ENCODE assay signal across 33 cellular contexts in the genomic region with DNA sequence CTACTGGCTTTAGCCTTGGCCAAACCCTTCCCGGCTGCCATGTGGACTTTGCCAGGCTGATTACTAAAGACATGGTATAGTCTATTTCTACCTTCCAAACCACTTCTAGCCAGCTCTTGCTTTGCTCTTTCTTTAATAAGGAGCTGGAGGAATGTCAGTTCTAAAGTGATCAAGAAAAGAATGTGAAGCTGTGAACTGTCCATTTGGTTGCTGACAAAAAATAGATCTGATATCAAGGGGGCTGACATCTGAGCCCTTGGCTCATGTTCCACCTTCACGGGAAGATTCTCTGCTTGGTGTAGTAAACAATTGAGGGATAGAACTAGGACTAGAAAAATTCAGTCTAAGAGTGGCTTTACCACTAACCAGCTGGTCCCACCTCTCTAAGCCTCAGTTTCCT. TPM values are rescaled to one million over a fixed set of nuclear protein-coding genes. Genes with fewer than 3 reads are reported as not detected.
"Had no signal": no experiment of that assay in that cellular context is flagged by ENCODE, and none has a peak within 500 bp of the region (broad histone marks: within the 10 kb centered on the region; RNA-seq: fewer than 3 reads in every experiment).

No MANE protein-coding gene starts in this region.

- H3K9me3 ChIP-seq: adrenal gland, body of pancreas, esophagus squamous epithelium had no signal

- H3K4me3 Mint-ChIP-seq: activated B cell treated with CpG ODN at 0.5 μM for 24 hours; activated CD4-positive, alpha-beta memory T cell treated with anti-CD3 and anti-CD28 coated beads for 36 hours; activated CD8-positive, alpha-beta memory T cell treated with anti-CD3 and anti-CD28 coated beads, Interleukin-2, amount 10 ng/mL, durations not matched to agents 7 days and 5 days; activated CD8-positive, alpha-beta T cell treated with anti-CD3 and anti-CD28 coated beads, Interleukin-2, amount 10 ng/mL, durations not matched to agents 7 days and 5 days; activated naive CD4-positive, alpha-beta T cell treated with anti-CD3 and anti-CD28 coated beads for 36 hours; activated naive CD4-positive, alpha-beta T cell treated with anti-CD3 and anti-CD28 coated beads, Interleukin-2, amount 50 U/mL, for 24 hours; activated naive CD8-positive, alpha-beta T cell treated with anti-CD3 and anti-CD28 coated beads for 36 hours; activated naive CD8-positive, alpha-beta T cell treated with anti-CD3 and anti-CD28 coated beads, Interleukin-2, amount 50 U/mL, for 24 hours; activated T-helper 1 cell treated with anti-CD3 and anti-CD28 coated beads, Interleukin-12 subunit alpha, Interleukin-12 subunit beta, Interleukin-2, Interleukin-4 antibody, amounts not matched to agents 30 ng/mL and 10 ng/mL and 1 ng/mL, durations not matched to agents 14 hours and 24 hours and 36 hours; effector memory CD8-positive, alpha-beta T cell; T-helper 17 cell; T-helper 2 cell treated with Interferon-gamma antibody and Interleukin-4, amounts not matched to agents 5 μg/mL and 100 μg/mL, for 36 hours had no signal

- H3K36me3 ChIP-seq: adrenal gland, esophagus squamous epithelium, WERI-Rb-1 had no signal

- DNase-seq: activated B cell treated with CpG ODN at 0.5 μM for 24 hours; activated CD4-positive, alpha-beta memory T cell treated with anti-CD3 and anti-CD28 coated beads for 36 hours; activated CD4-positive, alpha-beta T cell treated with anti-CD3 and anti-CD28 coated beads for 48 hours; activated CD4-positive, alpha-beta T cell treated with anti-CD3 and anti-CD28 coated beads, Interleukin-2, amount 50 U/mL, for 1 hour; activated CD8-positive, alpha-beta memory T cell treated with anti-CD3 and anti-CD28 coated beads, Interleukin-2, amount 10 ng/mL, durations not matched to agents 7 days and 5 days; activated CD8-positive, alpha-beta memory T cell treated with anti-CD3 and anti-CD28 coated beads, Interleukin-2, amount 50 U/mL, for 4 hours; activated CD8-positive, alpha-beta T cell treated with anti-CD3 and anti-CD28 coated beads, Interleukin-2, amount 10 ng/mL, durations not matched to agents 7 days and 5 days; activated effector memory CD4-positive, alpha-beta T cell treated with anti-CD3 and anti-CD28 coated beads, Interleukin-2, amount 50 U/mL, for 16 hours; activated naive CD4-positive, alpha-beta T cell treated with anti-CD3 and anti-CD28 coated beads for 36 hours; activated naive CD8-positive, alpha-beta T cell treated with anti-CD3 and anti-CD28 coated beads for 36 hours; activated naive CD8-positive, alpha-beta T cell treated with anti-CD3 and anti-CD28 coated beads, Interleukin-2, amount 50 U/mL, for 24 hours; activated T-cell treated with anti-CD3 and anti-CD28 coated beads, Interleukin-2, amount 50 U/mL, for 1 hour; activated T-cell treated with anti-CD3 and anti-CD28 coated beads, Interleukin-2, amount 50 U/mL, for 48 hours; adrenal gland; amygdala; body of pancreas; caudate nucleus; cortex of kidney; dermis blood vessel endothelial cell; effector CD4-positive, alpha-beta T cell; effector memory CD8-positive, alpha-beta T cell; esophagus squamous epithelium; glutamatergic neuron; T-helper 1 cell; T-helper 17 cell; T1000; WERI-Rb-1 had no signal

- H3K9me3 Mint-ChIP-seq: activated B cell treated with CpG ODN at 0.5 μM for 24 hours; activated CD4-positive, alpha-beta memory T cell treated with anti-CD3 and anti-CD28 coated beads for 36 hours; activated naive CD4-positive, alpha-beta T cell treated with anti-CD3 and anti-CD28 coated beads for 36 hours; activated naive CD4-positive, alpha-beta T cell treated with anti-CD3 and anti-CD28 coated beads, Interleukin-2, amount 50 U/mL, for 24 hours had no signal

- H3K36me3 Mint-ChIP-seq: activated CD4-positive, alpha-beta memory T cell treated with anti-CD3 and anti-CD28 coated beads for 36 hours; activated naive CD4-positive, alpha-beta T cell treated with anti-CD3 and anti-CD28 coated beads, Interleukin-2, amount 50 U/mL, for 24 hours had no signal

- ATAC-seq: activated CD4-positive, CD25-positive, alpha-beta regulatory T cell treated with anti-CD3 and anti-CD28 coated beads, Interleukin-2, amount 50 U/mL, for 24 hours; activated CD8-positive, alpha-beta memory T cell treated with anti-CD3 and anti-CD28 coated beads, Interleukin-2, amount 10 ng/mL, durations not matched to agents 7 days and 5 days; activated CD8-positive, alpha-beta T cell treated with anti-CD3 and anti-CD28 coated beads, Interleukin-2, amount 10 ng/mL, durations not matched to agents 7 days and 5 days; activated naive CD8-positive, alpha-beta T cell treated with anti-CD3 and anti-CD28 coated beads, Interleukin-2, amount 50 U/mL, for 24 hours; body of pancreas; effector memory CD8-positive, alpha-beta T cell; T-helper 17 cell had no signal

- H3K4me1 ChIP-seq: body of pancreas had no signal

- H3K27ac ChIP-seq: adrenal gland, body of pancreas, epithelial cell of prostate, esophagus squamous epithelium, WERI-Rb-1 had no signal

- H3K27me3 ChIP-seq: adrenal gland, body of pancreas had no signal

- H3K4me3 ChIP-seq: adrenal gland, body of pancreas, esophagus squamous epithelium had no signal

- H3K4me1 Mint-ChIP-seq: activated B cell treated with CpG ODN at 0.5 μM for 24 hours; activated CD8-positive, alpha-beta memory T cell treated with anti-CD3 and anti-CD28 coated beads, Interleukin-2, amount 10 ng/mL, durations not matched to agents 7 days and 5 days; activated naive CD4-positive, alpha-beta T cell treated with anti-CD3 and anti-CD28 coated beads, Interleukin-2, amount 50 U/mL, for 24 hours; activated naive CD8-positive, alpha-beta T cell treated with anti-CD3 and anti-CD28 coated beads, Interleukin-2, amount 50 U/mL, for 24 hours; T-helper 17 cell had no signal

- H3K27ac Mint-ChIP-seq: activated B cell treated with CpG ODN at 0.5 μM for 24 hours; activated CD4-positive, alpha-beta memory T cell treated with anti-CD3 and anti-CD28 coated beads for 36 hours; activated CD8-positive, alpha-beta memory T cell treated with anti-CD3 and anti-CD28 coated beads, Interleukin-2, amount 10 ng/mL, durations not matched to agents 7 days and 5 days; activated CD8-positive, alpha-beta T cell treated with anti-CD3 and anti-CD28 coated beads, Interleukin-2, amount 10 ng/mL, durations not matched to agents 7 days and 5 days; activated naive CD4-positive, alpha-beta T cell treated with anti-CD3 and anti-CD28 coated beads for 36 hours; activated naive CD4-positive, alpha-beta T cell treated with anti-CD3 and anti-CD28 coated beads, Interleukin-2, amount 50 U/mL, for 24 hours; activated naive CD8-positive, alpha-beta T cell treated with anti-CD3 and anti-CD28 coated beads for 36 hours; activated naive CD8-positive, alpha-beta T cell treated with anti-CD3 and anti-CD28 coated beads, Interleukin-2, amount 50 U/mL, for 24 hours; activated T-helper 1 cell treated with anti-CD3 and anti-CD28 coated beads, Interleukin-12 subunit alpha, Interleukin-12 subunit beta, Interleukin-2, Interleukin-4 antibody, amounts not matched to agents 30 ng/mL and 10 ng/mL and 1 ng/mL, durations not matched to agents 14 hours and 24 hours and 36 hours; activated T-helper 2 cell treated with anti-CD3 and anti-CD28 coated beads, Interferon-gamma antibody, Interleukin-2, Interleukin-4, amounts not matched to agents 10 μg/mL and 5 μg/mL and 100 μg/mL, durations not matched to agents 14 hours and 24 hours and 36 hours; effector memory CD8-positive, alpha-beta T cell; T-helper 17 cell; T-helper 2 cell treated with Interferon-gamma antibody and Interleukin-4, amounts not matched to agents 5 μg/mL and 100 μg/mL, for 36 hours had no signal

RNA-seq across cellular contexts. Expression of gene GNAS-AS1, which starts 22.6 kb away (rescaled TPM):
- total RNA-seq: dermis blood vessel endothelial cell had no signal
